ENCODE assay signal across 15 cellular contexts in the genomic region with DNA sequence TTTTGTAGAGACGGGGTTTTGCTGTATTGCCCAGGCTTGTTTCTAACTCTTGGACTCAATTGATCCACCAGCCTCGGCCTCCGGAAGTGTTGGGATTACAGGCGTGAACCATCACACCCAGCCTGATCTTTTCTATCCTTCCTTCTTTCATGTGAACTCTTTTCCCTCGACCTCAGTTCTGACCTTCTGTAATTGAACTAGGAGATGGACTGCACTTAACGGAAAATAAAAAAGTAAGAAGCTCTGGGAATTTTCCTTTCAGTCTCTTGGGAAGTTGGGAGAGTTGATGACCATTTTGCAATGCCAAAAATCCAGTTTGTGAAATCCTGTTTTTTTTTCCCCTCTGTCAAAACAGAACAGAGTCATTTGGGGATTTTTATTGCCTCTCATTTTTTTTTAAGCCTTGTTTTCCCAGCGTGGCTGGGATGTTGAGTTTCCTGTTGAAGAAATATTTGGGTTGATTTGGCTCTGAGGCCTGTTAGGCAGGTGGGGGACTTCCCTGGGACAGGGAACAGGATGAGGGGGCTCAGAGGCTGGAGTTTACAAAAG. TPM values are rescaled to one million over a fixed set of nuclear protein-coding genes. Genes with fewer than 3 reads are reported as not detected.
DNase-seq lines count a peak whose midpoint lies in the region; ATAC-seq and TF ChIP-seq lines count a peak whose summit lies in the region.
"Had no signal": no experiment of that assay in that cellular context is flagged by ENCODE, and none has a peak within 500 bp of the region (broad histone marks: within the 10 kb centered on the region; RNA-seq: fewer than 3 reads in every experiment).

No MANE protein-coding gene starts in this region.

- intact Hi-C loops in body of pancreas (cut with DNase I) (no loop called here), Right ventricle myocardium superior (cut with DNase I) (no loop called here)

- peak overlapping the region; percentile 94 for H3K27ac Mint-ChIP-seq in osteocyte (ENCODE audit: unreplicated experiment)
- no peak overlapping the region for H3K27ac Mint-ChIP-seq in natural killer cell treated with Interleukin-12 subunit alpha and Interleukin-12 subunit beta and Interleukin-15 and Interleukin-18, amount 100 ng/mL, for 72 hours
- H3K27ac Mint-ChIP-seq in activated naive CD8-positive, alpha-beta T cell treated with anti-CD3 and anti-CD28 coated beads, Interleukin-2, amount 50 U/mL, for 24 hours, result no peak overlapping the region
- H3K27ac Mint-ChIP-seq: stimulated activated naive CD8-positive, alpha-beta T cell treated with anti-CD3 and anti-CD28 coated beads, Interleukin-15, amount 100 ng/mL, for 72 hours had no signal

- H3K36me3 ChIP-seq in body of pancreas (replicated peaks in 1 of 2; ENCODE audit: insufficient read depth in 1 of 2, low read depth in 2 of 2) (no peaks in the 10 kb centered on the region), upper lobe of left lung (no peaks in the 10 kb centered on the region)

- H3K4me1 Mint-ChIP-seq in osteocyte (ENCODE audit: unreplicated experiment), result peaks cover 51% of the 10 kb centered on the region
- peaks cover 4 to 5% of the 10 kb centered on the region in 2 donors for H3K4me1 Mint-ChIP-seq in natural killer cell treated with Interleukin-12 subunit alpha and Interleukin-12 subunit beta and Interleukin-15 and Interleukin-18, amount 100 ng/mL, for 72 hours (ENCODE audit: low read depth in 2 of 2)
- peaks cover 4% of the 10 kb centered on the region for H3K4me1 Mint-ChIP-seq in activated naive CD8-positive, alpha-beta T cell treated with anti-CD3 and anti-CD28 coated beads, Interleukin-2, amount 50 U/mL, for 24 hours

- H3K9me3 ChIP-seq in body of pancreas (no peaks in the 10 kb centered on the region), upper lobe of left lung (peaks cover 0 to 7% (median 0%) of the 10 kb centered on the region in 4 donors)

- H3K4me1 ChIP-seq in body of pancreas, result peaks cover 23% of the 10 kb centered on the region
- H3K4me1 ChIP-seq in upper lobe of left lung, result peaks cover 12 to 31% (median 18%) of the 10 kb centered on the region in 4 donors

- H3K27me3 Mint-ChIP-seq in osteocyte (ENCODE audit: unreplicated experiment), result no peaks in the 10 kb centered on the region
- H3K27me3 Mint-ChIP-seq in natural killer cell treated with Interleukin-12 subunit alpha and Interleukin-12 subunit beta and Interleukin-15 and Interleukin-18, amount 100 ng/mL, for 72 hours, result peaks cover 6 to 12% of the 10 kb centered on the region in 2 donors
- H3K27me3 Mint-ChIP-seq in activated naive CD8-positive, alpha-beta T cell treated with anti-CD3 and anti-CD28 coated beads, Interleukin-2, amount 50 U/mL, for 24 hours, result no peaks in the 10 kb centered on the region
- H3K27me3 Mint-ChIP-seq: stimulated activated naive CD8-positive, alpha-beta T cell treated with anti-CD3 and anti-CD28 coated beads, Interleukin-15, amount 100 ng/mL, for 72 hours had no signal

- no peak for TF ChIP-seq POLR2A in body of pancreas (IDR thresholded peaks at IDR 0.05)
- TF ChIP-seq POLR2A in upper lobe of left lung (IDR thresholded peaks at IDR 0.05), result no peak

- H3K27me3 ChIP-seq in body of pancreas (no peaks in the 10 kb centered on the region), upper lobe of left lung (no peaks in the 10 kb centered on the region)

- peak overlapping the region; percentile 22 for H3K4me3 Mint-ChIP-seq in osteocyte (ENCODE audit: unreplicated experiment)
- H3K4me3 Mint-ChIP-seq in natural killer cell treated with Interleukin-12 subunit alpha and Interleukin-12 subunit beta and Interleukin-15 and Interleukin-18, amount 100 ng/mL, for 72 hours, result no peak overlapping the region
- H3K4me3 Mint-ChIP-seq in activated naive CD8-positive, alpha-beta T cell treated with anti-CD3 and anti-CD28 coated beads, Interleukin-2, amount 50 U/mL, for 24 hours, result no peak overlapping the region
- H3K4me3 Mint-ChIP-seq: stimulated activated naive CD8-positive, alpha-beta T cell treated with anti-CD3 and anti-CD28 coated beads, Interleukin-15, amount 100 ng/mL, for 72 hours had no signal

- 39 to 47% methylated on average over 7 of the region's 7 CpGs for WGBS in body of pancreas, 2 donors
- 61% methylated on average over 7 of the region's 7 CpGs for WGBS in upper lobe of left lung, 2 donors

- DNase-seq in body of pancreas (no peak), Right ventricle myocardium superior (no peak), osteocyte (ENCODE audit: extremely low spot score, unreplicated experiment) (no peak), upper lobe of left lung (no peak), T-helper 1 cell (no peak)
- no peak for DNase-seq in natural killer cell treated with Interleukin-12 subunit alpha and Interleukin-12 subunit beta and Interleukin-15 and Interleukin-18, amount 100 ng/mL, for 72 hours (ENCODE audit: low spot score)
- DNase-seq in activated naive CD8-positive, alpha-beta T cell treated with anti-CD3 and anti-CD28 coated beads, Interleukin-2, amount 50 U/mL, for 24 hours, result no peak
- DNase-seq: activated CD4-positive, CD25-positive, alpha-beta regulatory T cell; activated T-cell treated with anti-CD3 and anti-CD28 coated beads, Interleukin-2, amount 50 U/mL, for 48 hours; H7; midbrain; NCI-H2227 treated with DMSO at 0.1 percent for 48 hours; stimulated activated naive CD8-positive, alpha-beta T cell treated with anti-CD3 and anti-CD28 coated beads, Interleukin-15, amount 100 ng/mL, for 72 hours had no signal

- H3K9me3 Mint-ChIP-seq in osteocyte (ENCODE audit: unreplicated experiment), result no peaks in the 10 kb centered on the region
- H3K9me3 Mint-ChIP-seq in natural killer cell treated with Interleukin-12 subunit alpha and Interleukin-12 subunit beta and Interleukin-15 and Interleukin-18, amount 100 ng/mL, for 72 hours, result no peaks in the 10 kb centered on the region
- H3K9me3 Mint-ChIP-seq in activated naive CD8-positive, alpha-beta T cell treated with anti-CD3 and anti-CD28 coated beads, Interleukin-2, amount 50 U/mL, for 24 hours, result peaks cover 11% of the 10 kb centered on the region

- no peak for TF ChIP-seq CTCF in body of pancreas (IDR thresholded peaks at IDR 0.05)
- TF ChIP-seq CTCF in osteocyte (IDR thresholded peaks at IDR 0.05), result no peak
- TF ChIP-seq CTCF in upper lobe of left lung (IDR thresholded peaks at IDR 0.05), result no peak

- TF ChIP-seq EP300 in upper lobe of left lung (IDR thresholded peaks at IDR 0.05), result no peak

- ATAC-seq in body of pancreas (no peak), Right ventricle myocardium superior (ENCODE audit: poor library complexity) (peak; percentile 43), upper lobe of left lung (ENCODE audit: low FRiP score in 2 of 2) (no peak), GM19328 (IDR thresholded peaks at IDR 0.05; ENCODE audit: unreplicated experiment) (no peak)
- no peak for ATAC-seq in natural killer cell treated with Interleukin-12 subunit alpha and Interleukin-12 subunit beta and Interleukin-15 and Interleukin-18, amount 100 ng/mL, for 72 hours
- ATAC-seq in activated naive CD8-positive, alpha-beta T cell treated with anti-CD3 and anti-CD28 coated beads, Interleukin-2, amount 50 U/mL, for 24 hours, result no peak
- ATAC-seq: stimulated activated naive CD8-positive, alpha-beta T cell treated with anti-CD3 and anti-CD28 coated beads, Interleukin-15, amount 100 ng/mL, for 72 hours had no signal

- H3K36me3 Mint-ChIP-seq in osteocyte (ENCODE audit: unreplicated experiment), result no peaks in the 10 kb centered on the region
- H3K36me3 Mint-ChIP-seq in natural killer cell treated with Interleukin-12 subunit alpha and Interleukin-12 subunit beta and Interleukin-15 and Interleukin-18, amount 100 ng/mL, for 72 hours, result no peaks in the 10 kb centered on the region
- peaks cover 3% of the 10 kb centered on the region for H3K36me3 Mint-ChIP-seq in activated naive CD8-positive, alpha-beta T cell treated with anti-CD3 and anti-CD28 coated beads, Interleukin-2, amount 50 U/mL, for 24 hours (ENCODE audit: low read depth)

- H3K4me3 ChIP-seq in body of pancreas, result no peak overlapping the region
- H3K4me3 ChIP-seq in upper lobe of left lung, result no peak overlapping the region

- H3K27ac ChIP-seq in body of pancreas, result peak overlapping the region; percentile 54 to 69 (median 64)
- H3K27ac ChIP-seq in upper lobe of left lung, result peak overlapping the region; percentile 70 to 81 (median 77)

RNA-seq across cellular contexts. Expression of gene CYB5R3, which starts 26.9 kb away (rescaled TPM):
- total RNA-seq in body of pancreas (10 to 100 TPM; 41.8 to 50.8 TPM), Right ventricle myocardium superior (216 TPM), osteocyte (408 and 430 TPM in 2 replicates), upper lobe of left lung (100 to 1,000 TPM in 5 of 6 donors, 10 to 100 TPM in 1; 79.6 to 265 (median 220) TPM)
- 10 to 100 TPM; 79.6 to 96.7 TPM for total RNA-seq in natural killer cell treated with Interleukin-12 subunit alpha and Interleukin-12 subunit beta and Interleukin-15 and Interleukin-18, amount 100 ng/mL, for 72 hours

RNA-seq across cellular contexts. Expression of gene ATP5MGL, which starts 35.7 kb away (rescaled TPM):
- not detected for total RNA-seq in body of pancreas
- 0.38 TPM for total RNA-seq in Right ventricle myocardium superior
- total RNA-seq in osteocyte, result 0.47 and 1.3 TPM in 2 replicates
- total RNA-seq in upper lobe of left lung, result 1 to 10 TPM in 1 of 6 donors, under 1 TPM in 2, not detected in 3; 0.44 to 1.2 (median 0.78) TPM
- total RNA-seq in natural killer cell treated with Interleukin-12 subunit alpha and Interleukin-12 subunit beta and Interleukin-15 and Interleukin-18, amount 100 ng/mL, for 72 hours, result 1 to 10 TPM in 1 of 2 donors, under 1 TPM in 1; 0.62 to 1.1 TPM
- total RNA-seq: glomerular endothelial cell had no signal

RNA-seq across cellular contexts. Expression of gene A4GALT, which starts 44.5 kb away (rescaled TPM):
- total RNA-seq in body of pancreas (1 to 10 TPM; 3.1 to 6.9 TPM), Right ventricle myocardium superior (76.1 TPM), osteocyte (29.9 and 32.8 TPM in 2 replicates), upper lobe of left lung (10 to 100 TPM in 5 of 6 donors, 1 to 10 TPM in 1; 7.7 to 30.0 (median 16.1) TPM)
- under 1 TPM in 1 of 2 donors, not detected in 1; 0.33 TPM for total RNA-seq in natural killer cell treated with Interleukin-12 subunit alpha and Interleukin-12 subunit beta and Interleukin-15 and Interleukin-18, amount 100 ng/mL, for 72 hours
